In genomic region chr7:44385384-44386138, GRCh38 we compare ENCODE assay signal across 1 cellular context.
TF ChIP-seq lines count a peak whose summit lies in the region.

No MANE protein-coding gene starts in this region.

TF ChIP-seq in H1, 55 proteins besides CTCF, POLR2A, EP300 and RAD21:
- TF ChIP-seq USF2 (IDR thresholded peaks at IDR 0.05; ENCODE audit: low read length) = no peak
- TF ChIP-seq ATF2 (IDR thresholded peaks at IDR 0.05; ENCODE audit: low read length) = no peak
- TF ChIP-seq NRF1 (IDR thresholded peaks at IDR 0.05; ENCODE audit: low read depth, low read length) = no peak
- no peak for TF ChIP-seq KDM1A (IDR thresholded peaks at IDR 0.05; ENCODE audit: borderline replicate concordance, low read length)
- TF ChIP-seq EZH2 (IDR thresholded peaks at IDR 0.05; ENCODE audit: low read depth, low read length, severe bottlenecking) = no peak
- no peak for TF ChIP-seq GABPA (IDR thresholded peaks at IDR 0.05; ENCODE audit: borderline replicate concordance, insufficient read depth, low read length)
- TF ChIP-seq CTBP2 (IDR thresholded peaks at IDR 0.05; ENCODE audit: borderline replicate concordance, insufficient read depth, insufficient read length, low read length) = no peak
- TF ChIP-seq ATF3 (IDR thresholded peaks at IDR 0.05; ENCODE audit: insufficient read depth, low read depth, low read length) = no peak
- no peak for TF ChIP-seq CBX8 (IDR thresholded peaks at IDR 0.05; ENCODE audit: borderline replicate concordance, low read depth, low read length)
- no peak for TF ChIP-seq BRCA1 (IDR thresholded peaks at IDR 0.05; ENCODE audit: low read depth, low read length)
- no peak for TF ChIP-seq CHD7 (IDR thresholded peaks at IDR 0.05; ENCODE audit: insufficient replicate concordance, low read length)
